31 cellular contexts compared by ENCODE assay signal in genomic region chr13:108375772-108376171, GRCh38.
A peak's percentile ranks its signal among the peaks of the same experiment; 100 is the strongest.
DNase-seq lines count a peak whose midpoint lies in the region; ATAC-seq, FAIRE-seq and TF ChIP-seq lines count a peak whose summit lies in the region.
"Had no signal": no experiment of that assay in that cellular context is flagged by ENCODE, and none has a peak within 500 bp of the region (broad histone marks: within the 10 kb centered on the region; RNA-seq: fewer than 3 reads in every experiment).

No MANE protein-coding gene starts in this region.

- no peak for DNase-seq in H54 (ENCODE audit: insufficient read length, low spot score)
- DNase-seq in SJSA1 (ENCODE audit: low read depth in 1 of 2, low spot score in 2 of 2): peak; percentile 66 to 93
- DNase-seq in NCI-H1092 (lab: John Stamatoyannopoulos, UW): no peak
- DNase-seq: 8988T; ACHN; AML-193; BE2C; C1 segment of cervical spinal cord; Caco-2; Calu3; CD4-positive, alpha-beta memory T cell; CD4-positive, alpha-beta T cell; CD4-positive, CD25-positive, alpha-beta regulatory T cell; CD8-positive, alpha-beta memory T cell; CD8-positive, alpha-beta T cell; COR-L47; DMS 273 treated with DMSO at 0.1 percent for 48 hours; DMS153; DMS53; DMS79; DMS79 treated with DMSO at 0.1 percent for 48 hours; DND-41; EL had no signal

- H3K9me3 ChIP-seq in SJSA1 (replicated peaks): no peaks in the 10 kb centered on the region
- H3K9me3 ChIP-seq: A549, BE2C, BLaER1, Caco-2 had no signal

- TF ChIP-seq POLR2A in H54 (IDR thresholded peaks at IDR 0.05; ENCODE audit: low read depth, low read length): no peak

- peak; percentile 15 for FAIRE-seq in H54 (lab: Jason Lieb, UNC)
- FAIRE-seq: A204.1, A549, D721Med had no signal

- no peaks in the 10 kb centered on the region for H3K27me3 ChIP-seq in SJSA1 (replicated peaks)
- H3K27me3 ChIP-seq: BE2C; BLaER1; BLaER1 treated with 17β-estradiol and CSF1 and Interleukin-3, amounts not matched to agents 10 nM and 100 nM had no signal

- peak overlapping the region; percentile 60 for H3K27ac ChIP-seq in SJSA1
- H3K27ac ChIP-seq: 22Rv1; A549; BLaER1; BLaER1 treated with 17β-estradiol and CSF1 and Interleukin-3, amounts not matched to agents 10 nM and 100 nM; C4-2B had no signal

- no peak for ATAC-seq in GM21786 (IDR thresholded peaks at IDR 0.05; ENCODE audit: unreplicated experiment)
- ATAC-seq: A549; CD8-positive, alpha-beta T cell had no signal

- H3K36me3 ChIP-seq in SJSA1: no peaks in the 10 kb centered on the region
- H3K36me3 ChIP-seq: BE2C; BLaER1; BLaER1 treated with 17β-estradiol and CSF1 and Interleukin-3, amounts not matched to agents 10 nM and 100 nM had no signal

- H3K4me1 ChIP-seq in SJSA1 (replicated peaks): peaks cover 35% of the 10 kb centered on the region
- H3K4me1 ChIP-seq: A549; BE2C; BLaER1; BLaER1 treated with 17β-estradiol and CSF1 and Interleukin-3, amounts not matched to agents 10 nM and 100 nM; Caco-2 had no signal

- H3K4me3 ChIP-seq in SJSA1: no peak overlapping the region
- H3K4me3 ChIP-seq: A549; BLaER1; BLaER1 treated with 17β-estradiol and CSF1 and Interleukin-3, amounts not matched to agents 10 nM and 100 nM had no signal

Comparison
In these comparisons a context has a peak if more than half of its experiments do, and no peak if none do; other contexts are left out.
1. DNase-seq: peak in SJSA1 (2 of 2); none in H54 (single experiment) and NCI-H1092 (single experiment).